ENCODE assay signal across 1 cellular context in genomic region chr1:181416268-181416855, GRCh38.
TF ChIP-seq lines count a peak whose summit lies in the region.

No MANE protein-coding gene starts in this region.

TF ChIP-seq in GM12878, 131 proteins besides CTCF, POLR2A, EP300 and RAD21 (continued from another document):
- TF ChIP-seq PKNOX1 (IDR thresholded peaks at IDR 0.05) (no peak), MXI1 (IDR thresholded peaks at IDR 0.05; ENCODE audit: low read depth, low read length) (no peak), E2F4 (IDR thresholded peaks at IDR 0.05; ENCODE audit: low read depth, low read length) (no peak), RUNX3 (IDR thresholded peaks at IDR 0.05; ENCODE audit: low read length) (no peak), ATF2 (IDR thresholded peaks at IDR 0.05; ENCODE audit: low read length) (no peak), SMAD1 (IDR thresholded peaks at IDR 0.05; ENCODE audit: low read depth, partially characterized antibody) (no peak), MYB (IDR thresholded peaks at IDR 0.05; ENCODE audit: borderline replicate concordance, low read depth, low read length) (no peak), FOS (IDR thresholded peaks at IDR 0.05; ENCODE audit: borderline replicate concordance, extremely low read depth, insufficient read length) (no peak), ESRRA (IDR thresholded peaks at IDR 0.05; ENCODE audit: low read length) (no peak)
